Comparison of ENCODE assay signal across 19 cellular contexts in genomic region chr6:14705841-14706377, GRCh38.
DNase-seq lines count a peak whose midpoint lies in the region; ATAC-seq, FAIRE-seq and TF ChIP-seq lines count a peak whose summit lies in the region.
"Had no signal": no experiment of that assay in that cellular context is flagged by ENCODE, and none has a peak within 500 bp of the region (broad histone marks: within the 10 kb centered on the region; RNA-seq: fewer than 3 reads in every experiment).

No MANE protein-coding gene starts in this region.

- DNase-seq in activated CD4-positive, alpha-beta T cell treated with anti-CD3 and anti-CD28 coated beads for 36 hours: no peak
- DNase-seq in activated CD4-positive, alpha-beta T cell treated with anti-CD3 and anti-CD28 coated beads, Interleukin-2, amount 50 U/mL, for 1 hour: no peak
- DNase-seq in K562 (ENCODE audit: extremely low read depth in 1 of 4, low spot score in 3 of 4) (no peak), left ventricle myocardium superior (no peak), small intestine (peak; percentile 19), putamen (ENCODE audit: low spot score) (no peak)
- DNase-seq: 8988T; CD8-positive, alpha-beta T cell; effector CD8-positive, alpha-beta T cell; KG1; naive B cell; NCI-H187; NCI-H526 treated with DMSO at 0.1 percent for 48 hours; T-cell had no signal

- H4K20me1 ChIP-seq in K562 (replicated peaks; ENCODE audit: control insufficient read depth, insufficient read depth, low read length): no peaks in the 10 kb centered on the region

- H3K79me2 ChIP-seq in K562 (ENCODE audit: control insufficient read depth, insufficient read depth, low read length): no peaks in the 10 kb centered on the region

- H3K9me3 ChIP-seq in K562 (replicated peaks; ENCODE audit: control insufficient read depth, insufficient read depth, low read depth, low read length) (peaks cover 7% of the 10 kb centered on the region), small intestine (ENCODE audit: control insufficient read depth, low read depth) (no peaks in the 10 kb centered on the region)
- H3K9me3 ChIP-seq: Peyer's patch had no signal

- FAIRE-seq in K562 (lab: Jason Lieb, UNC) (no peak), small intestine (lab: Jason Lieb, UNC) (no peak)
- FAIRE-seq: GM19239 had no signal

- 0 out of 2 replicates have a peak overlapping the region, but pooled peaks have one; percentile 36 for H3K4me2 ChIP-seq in K562 (ENCODE audit: insufficient read depth, low read length)

- peak; percentile 4 for ATAC-seq in activated CD4-positive, alpha-beta T cell treated with anti-CD3 and anti-CD28 coated beads for 36 hours
- ATAC-seq in K562 (no peak), left ventricle myocardium superior (peak; percentile 45), HG03045 (IDR thresholded peaks at IDR 0.05; ENCODE audit: unreplicated experiment) (no peak), GM21723 (IDR thresholded peaks at IDR 0.05; ENCODE audit: unreplicated experiment) (no peak)
- ATAC-seq: CD8-positive, alpha-beta T cell had no signal

- intact Hi-C loops in activated CD4-positive, alpha-beta T cell treated with anti-CD3 and anti-CD28 coated beads for 36 hours (cut with DNase I, micrococcal nuclease): loop anchor here (1.0 to 2.0 kb wide), 4 partner anchors 27 to 282 kb away; no protein-coding TSS in a partner anchor
- intact Hi-C loops in K562 (cut with micrococcal nuclease) (loop anchor here (5.0 kb wide), 1 partner anchor 494 kb away; no protein-coding TSS in a partner anchor), left ventricle myocardium superior (cut with micrococcal nuclease) (no loop called here)

- CTCF ChIA-PET in activated CD4-positive, alpha-beta T cell treated with anti-CD3 and anti-CD28 coated beads for 36 hours (lab: Charles Lee): interaction anchor here (0.7 to 1.6 kb wide), 4 partner anchors 19 to 322 kb away, joined by 3 to 4 read pairs (median 3); no protein-coding TSS in a partner anchor
- CTCF ChIA-PET in K562 (lab: Yijun Ruan, JAX; ENCODE audit: low intra/inter-chr PET ratio): no interaction called here

- 14% methylated on average over 4 of the region's 4 CpGs for WGBS in K562 (ENCODE audit: insufficient coverage, low coverage, missing lambda C conversion rate)
- WGBS in small intestine, 3 donors: 42 to 67% (median 56%) methylated on average over 4 of the region's 4 CpGs

- H3K27me3 Mint-ChIP-seq in activated CD4-positive, alpha-beta T cell treated with anti-CD3 and anti-CD28 coated beads for 36 hours: no peaks in the 10 kb centered on the region
- H3K27me3 Mint-ChIP-seq: naive B cell, T-cell had no signal

- H2AFZ ChIP-seq in K562 (ENCODE audit: low read depth, low read length): peak overlapping the region; percentile 98

- H3K4me3 ChIP-seq in K562 (no peak overlapping the region), small intestine (ENCODE audit: low read depth in 1 of 2, low read length in 2 of 2) (no peak overlapping the region)
- H3K4me3 ChIP-seq: Peyer's patch had no signal

- in situ Hi-C loops in K562 (cut with MboI): no loop called here

- peaks cover 12% of the 10 kb centered on the region for H3K36me3 Mint-ChIP-seq in activated CD4-positive, alpha-beta T cell treated with anti-CD3 and anti-CD28 coated beads for 36 hours (ENCODE audit: low read depth)
- H3K36me3 Mint-ChIP-seq: brain; CD8-positive, alpha-beta T cell; T-cell had no signal

- no peaks in the 10 kb centered on the region for H3K9me1 ChIP-seq in K562 (ENCODE audit: control insufficient read depth, insufficient read depth, low read length)

- POLR2A ChIA-PET in activated CD4-positive, alpha-beta T cell treated with anti-CD3 and anti-CD28 coated beads for 36 hours (lab: Charles Lee): interaction anchor here (0.6 to 1.4 kb wide), 2 partner anchors 27 to 167 kb away, joined by 4 to 11 read pairs; no protein-coding TSS in a partner anchor
- POLR2A ChIA-PET in K562 (lab: Yijun Ruan, JAX): no interaction called here

- no TSS peak for BruUV-seq in K562 (replicated peaks; lab: Mats Ljungman, UMichigan)

- peaks cover 43% of the 10 kb centered on the region for H3K4me1 Mint-ChIP-seq in activated CD4-positive, alpha-beta T cell treated with anti-CD3 and anti-CD28 coated beads for 36 hours

- H3K36me3 ChIP-seq in K562 (ENCODE audit: control insufficient read depth, insufficient read depth, low read length) (no peaks in the 10 kb centered on the region; the same call in 2 of the 3 replicates), small intestine (ENCODE audit: control insufficient read depth in 2 of 2, insufficient read depth in 2 of 2, low read length in 2 of 2) (no peaks in the 10 kb centered on the region)
- H3K36me3 ChIP-seq: Peyer's patch had no signal

- H3K27ac Mint-ChIP-seq in activated CD4-positive, alpha-beta T cell treated with anti-CD3 and anti-CD28 coated beads for 36 hours: peak overlapping the region; percentile 93
- H3K27ac Mint-ChIP-seq: CD8-positive, alpha-beta T cell; T-cell had no signal

- no peaks in the 10 kb centered on the region for H3K27me3 ChIP-seq in K562 (ENCODE audit: control insufficient read depth in 2 of 2, insufficient read depth in 2 of 2, low read length in 2 of 2)
- H3K27me3 ChIP-seq in small intestine (ENCODE audit: control insufficient read depth in 2 of 2, insufficient read depth in 2 of 2, low read length in 2 of 2): no peaks in the 10 kb centered on the region
- H3K27me3 ChIP-seq: Peyer's patch had no signal

- H3K4me1 ChIP-seq in K562 (replicated peaks in 1 of 2; ENCODE audit: control insufficient read depth in 2 of 2, insufficient read depth in 2 of 2, low read length in 2 of 2): peaks cover 23 to 70% of the 10 kb centered on the region in 2 experiments
- no peaks in the 10 kb centered on the region for H3K4me1 ChIP-seq in small intestine (ENCODE audit: control insufficient read depth in 2 of 2, insufficient read depth in 1 of 2, low read depth in 1 of 2, low read length in 1 of 2)

- TF ChIP-seq CTCF in K562 (IDR thresholded peaks at IDR 0.05 in 2 of 3, conservative IDR thresholded peaks at IDR 0.05 in 1 of 3; ENCODE audit: insufficient read depth in 2 of 3, low read depth in 1 of 3, low read length in 3 of 3): no peak

- H3K27ac ChIP-seq in K562 (ENCODE audit: extremely low read depth, low read depth, low read length) (peak overlapping the region; percentile 80), small intestine (ENCODE audit: low read depth in 1 of 2, low read length in 1 of 2) (peak overlapping the region in 1 of 2 donors; percentile 26)

- no peak overlapping the region for H3K4me3 Mint-ChIP-seq in activated CD4-positive, alpha-beta T cell treated with anti-CD3 and anti-CD28 coated beads for 36 hours
- H3K4me3 Mint-ChIP-seq: brain; CD8-positive, alpha-beta T cell; naive B cell; T-cell had no signal

- no peak for TF ChIP-seq RAD21 in K562 (CRISPR knock-in tag; conservative IDR thresholded peaks at IDR 0.05 in 1 of 2, IDR thresholded peaks at IDR 0.05 in 1 of 2)

- H3K9me3 Mint-ChIP-seq in activated CD4-positive, alpha-beta T cell treated with anti-CD3 and anti-CD28 coated beads for 36 hours (ENCODE audit: low read depth): peaks cover 6% of the 10 kb centered on the region

- TF ChIP-seq EP300 in K562 (IDR thresholded peaks at IDR 0.05; ENCODE audit: low read length): no peak

- TF ChIP-seq POLR2A in K562 (conservative IDR thresholded peaks at IDR 0.05): no peak

- H3K9ac ChIP-seq in K562 (ENCODE audit: insufficient read depth in 1 of 2, low read depth in 2 of 2, low read length in 2 of 2): peak overlapping the region in 1 of 2 experiments; percentile 59; a peak in 2 of 4 replicates

TF ChIP-seq in K562, 482 proteins besides CTCF, POLR2A, EP300 and RAD21 (continues in another document):
- peak; percentile 8 for TF ChIP-seq HDAC3 (IDR thresholded peaks at IDR 0.05; ENCODE audit: borderline replicate concordance, partially characterized antibody)
- TF ChIP-seq SMAD3 (CRISPR knock-in tag; conservative IDR thresholded peaks at IDR 0.05): peak; percentile 56; the same call in 1 of the 2 replicates
- 0 out of 2 replicates have a peak, but pooled peaks have one; percentile 14 for TF ChIP-seq E2F3 (CRISPR knock-in tag; IDR thresholded peaks at IDR 0.05)
- peak; percentile 58; the same call in 1 of the 2 replicates for TF ChIP-seq ZNF347 (CRISPR knock-in tag; IDR thresholded peaks at IDR 0.05; ENCODE audit: low read depth)
- 0 out of 2 replicates have a peak, but pooled peaks have one; percentile 21 for TF ChIP-seq ZNF140 (CRISPR knock-in tag; IDR thresholded peaks at IDR 0.05)
- peak; percentile 44; the same call in 1 of the 2 replicates for TF ChIP-seq GTF2A2 (tag; IDR thresholded peaks at IDR 0.05)
- TF ChIP-seq PPARD (CRISPR knock-in tag; IDR thresholded peaks at IDR 0.05): no peak
- TF ChIP-seq ERF (CRISPR knock-in tag; IDR thresholded peaks at IDR 0.05): 0 out of 2 replicates have a peak, but pooled peaks have one; percentile 27
- TF ChIP-seq CREB3 (tag; conservative IDR thresholded peaks at IDR 0.05; ENCODE audit: low read depth): peak; percentile 23; the same call in 1 of the 2 replicates
- 0 out of 2 replicates have a peak, but pooled peaks have one; percentile 4 for TF ChIP-seq HMBOX1 (IDR thresholded peaks at IDR 0.05)
- TF ChIP-seq ZFP30 (CRISPR knock-in tag; IDR thresholded peaks at IDR 0.05; ENCODE audit: borderline replicate concordance): peak; percentile 69
- peak; percentile 9 for TF ChIP-seq ASH1L (IDR thresholded peaks at IDR 0.05; ENCODE audit: borderline replicate concordance, low read depth, partially characterized antibody)

Comparison
In these comparisons a context has a peak if more than half of its experiments do, and no peak if none do; other contexts are left out.
1. ATAC-seq: peak in activated CD4-positive, alpha-beta T cell treated with anti-CD3 and anti-CD28 coated beads for 36 hours (single experiment) and left ventricle myocardium superior (single experiment); none in K562 (single experiment), HG03045 (single experiment) and GM21723 (single experiment).